ENCODE assay signal across 14 cellular contexts in genomic region chr2:36615214-36615613, GRCh38. TPM values are rescaled to one million over a fixed set of nuclear protein-coding genes. Genes with fewer than 3 reads are reported as not detected.
DNase-seq lines count a peak whose midpoint lies in the region; ATAC-seq and TF ChIP-seq lines count a peak whose summit lies in the region.
"Had no signal": no experiment of that assay in that cellular context is flagged by ENCODE, and none has a peak within 500 bp of the region (broad histone marks: within the 10 kb centered on the region; RNA-seq: fewer than 3 reads in every experiment).

No MANE protein-coding gene starts in this region.

- peaks cover 16% of the 10 kb centered on the region for H3K4me1 Mint-ChIP-seq in nephron progenitor cell
- H3K4me1 Mint-ChIP-seq: stimulated activated memory B cell treated with anti-CD40 and anti-IgM and Interleukin-4, amounts not matched to agents 10 μg/mL and 1 μg/mL and 100 μg/mL, for 72 hours had no signal

- no peaks in the 10 kb centered on the region for H3K36me3 ChIP-seq in Panc1 (ENCODE audit: control insufficient read depth, insufficient read depth, low read length)

- CTCF ChIA-PET in Panc1 (lab: Charles Lee): no interaction called here
- CTCF ChIA-PET in GM10248 (lab: Yijun Ruan, JAX): no interaction called here

- DNase-seq in Daoy (ENCODE audit: low read depth) (peak; percentile 68), Panc1 (ENCODE audit: low read depth, low spot score) (no peak), erythroblast (lab: John Stamatoyannopoulos, UW) (peak; percentile 5 to 59), nephron progenitor cell (no peak), NCI-H1694 treated with DMSO at 0.1 percent for 48 hours (lab: John Stamatoyannopoulos, UW) (no peak), SIG-M5 (lab: John Stamatoyannopoulos, UW) (no peak), GM10248 (ENCODE audit: extremely low spot score) (no peak), T-helper 9 cell (no peak)
- DNase-seq: MV-4-11; stimulated activated CD4-positive, alpha-beta T cell treated with anti-CD3 and anti-CD28 coated beads, Interleukin-4, amount 100 ng/mL, for 24 hours had no signal

- H3K27me3 Mint-ChIP-seq in nephron progenitor cell (ENCODE audit: low read depth, poor library complexity): peaks cover 2% of the 10 kb centered on the region

- ATAC-seq in Panc1: no peak
- ATAC-seq: activated naive CD4-positive, alpha-beta T cell treated with anti-CD3 and anti-CD28 coated beads, Interleukin-2, amount 50 U/mL, for 72 hours; stimulated activated memory B cell treated with anti-CD40 and anti-IgM and Interleukin-4, amounts not matched to agents 10 μg/mL and 1 μg/mL and 100 μg/mL, for 72 hours; WTC11 had no signal

- in situ Hi-C loops in Panc1 (cut with HindIII; ENCODE audit: low pct_unique_long_range_greater_than_20kb, low sequenced_read_pairs): no loop called here

- H3K27ac ChIP-seq in Panc1 (ENCODE audit: low read length): peak overlapping the region; percentile 4; the same call in 1 of the 2 replicates
- H3K27ac ChIP-seq: C4-2B had no signal

- no peaks in the 10 kb centered on the region for H3K9me3 ChIP-seq in Panc1 (ENCODE audit: control insufficient read depth, insufficient read depth, low read depth, low read length)

- no TSS peak for BruUV-seq in Panc1 (replicated peaks; lab: Mats Ljungman, UMichigan)

- H3K27ac Mint-ChIP-seq in nephron progenitor cell: peak overlapping the region; percentile 7
- H3K27ac Mint-ChIP-seq: stimulated activated memory B cell treated with anti-CD40 and anti-IgM and Interleukin-4, amounts not matched to agents 10 μg/mL and 1 μg/mL and 100 μg/mL, for 72 hours; WTC11 had no signal

- TF ChIP-seq CTCF in Panc1 (IDR thresholded peaks at IDR 0.05) (no peak), nephron progenitor cell (IDR thresholded peaks at IDR 0.05) (no peak), GM10248 (IDR thresholded peaks at IDR 0.05; ENCODE audit: control extremely low read depth, extremely low read depth, low read depth, missing control alignments) (no peak)

- TF ChIP-seq POLR2A in erythroblast (IDR thresholded peaks at IDR 0.05; ENCODE audit: low read length): no peak

- intact Hi-C loops in Panc1 (cut with micrococcal nuclease; ENCODE audit: unreplicated experiment): no loop called here

- H3K4me3 ChIP-seq in Panc1 (ENCODE audit: low read depth in 2 of 2, low read length in 2 of 2): no peak overlapping the region

- no peaks in the 10 kb centered on the region for H3K27me3 ChIP-seq in Panc1 (ENCODE audit: control insufficient read depth, insufficient read depth, low read length)

- H3K9me3 Mint-ChIP-seq in nephron progenitor cell: no peaks in the 10 kb centered on the region
- H3K9me3 Mint-ChIP-seq: activated naive CD4-positive, alpha-beta T cell treated with anti-CD3 and anti-CD28 coated beads, Interleukin-2, amount 50 U/mL, for 72 hours; stimulated activated memory B cell treated with anti-CD40 and anti-IgM and Interleukin-4, amounts not matched to agents 10 μg/mL and 1 μg/mL and 100 μg/mL, for 72 hours; WTC11 had no signal

- H3K4me1 ChIP-seq in Panc1 (ENCODE audit: control insufficient read depth, insufficient read depth, low read length): no peaks in the 10 kb centered on the region

- no peak overlapping the region for H3K4me3 Mint-ChIP-seq in nephron progenitor cell
- H3K4me3 Mint-ChIP-seq: stimulated activated memory B cell treated with anti-CD40 and anti-IgM and Interleukin-4, amounts not matched to agents 10 μg/mL and 1 μg/mL and 100 μg/mL, for 72 hours; WTC11 had no signal

- POLR2A ChIA-PET in Panc1 (lab: Charles Lee): no interaction called here
- POLR2A ChIA-PET in GM10248 (lab: Yijun Ruan, JAX): no interaction called here

- no peaks in the 10 kb centered on the region for H3K36me3 Mint-ChIP-seq in nephron progenitor cell (ENCODE audit: low read depth)
- H3K36me3 Mint-ChIP-seq: activated naive CD4-positive, alpha-beta T cell treated with anti-CD3 and anti-CD28 coated beads, Interleukin-2, amount 50 U/mL, for 72 hours; stimulated activated memory B cell treated with anti-CD40 and anti-IgM and Interleukin-4, amounts not matched to agents 10 μg/mL and 1 μg/mL and 100 μg/mL, for 72 hours; WTC11 had no signal

RNA-seq across cellular contexts. Expression of gene FEZ2, which starts 17.2 kb away (rescaled TPM):
- 57.7 and 60.4 TPM in 2 replicates for total RNA-seq in Daoy (2014; rRNA removed; shearing (Covaris generic))
- total RNA-seq in Panc1 (2021; ENCODE audit: unreplicated experiment): 51.1 TPM
- 37.1 TPM for polyA plus RNA-seq in Panc1 (2012; ENCODE audit: insufficient read length)

Comparison
In these comparisons a context has a peak if more than half of its experiments do, and no peak if none do; other contexts are left out.
1. DNase-seq: peak in Daoy (single experiment) and erythroblast (2 of 2); none in Panc1 (single experiment), nephron progenitor cell (single experiment), NCI-H1694 treated with DMSO at 0.1 percent for 48 hours (single experiment), SIG-M5 (single experiment), GM10248 (single experiment) and T-helper 9 cell (single experiment).